2 cellular contexts compared by ENCODE assay signal in genomic region chr20:23582293-23582692, GRCh38.
TF ChIP-seq lines count a peak whose summit lies in the region.

No MANE protein-coding gene starts in this region.

TF ChIP-seq in HEK293, 187 proteins besides CTCF, POLR2A, EP300 and RAD21:
- no peak for TF ChIP-seq ZNF433 (tag by site-specific recombination; IDR thresholded peaks at IDR 0.05; ENCODE audit: low read depth)
- TF ChIP-seq SP2 (tag by site-specific recombination; IDR thresholded peaks at IDR 0.05) = no peak
- peak; percentile 26; the same call in 1 of the 2 replicates for TF ChIP-seq GLIS1 (tag by site-specific recombination; IDR thresholded peaks at IDR 0.05)
- no peak for TF ChIP-seq ZBTB11 (tag by site-specific recombination; conservative IDR thresholded peaks at IDR 0.05; ENCODE audit: low read depth)
- no peak for TF ChIP-seq ZNF221 (tag by site-specific recombination; IDR thresholded peaks at IDR 0.05; ENCODE audit: borderline replicate concordance)

TF ChIP-seq in K562, 482 proteins besides CTCF, POLR2A, EP300 and RAD21:
- TF ChIP-seq ZNF75A (CRISPR knock-in tag; IDR thresholded peaks at IDR 0.05) (no peak), IRF9 (tag; IDR thresholded peaks at IDR 0.05) (no peak), ZNF134 (CRISPR knock-in tag; conservative IDR thresholded peaks at IDR 0.05) (no peak), SMARCE1 (IDR thresholded peaks at IDR 0.05) (no peak), TCFL5 (CRISPR knock-in tag; conservative IDR thresholded peaks at IDR 0.05) (no peak), NR2C1 (IDR thresholded peaks at IDR 0.05) (no peak), NR2C1 (tag; IDR thresholded peaks at IDR 0.05) (no peak), CHD1 (IDR thresholded peaks at IDR 0.05; ENCODE audit: low read length) (no peak), SMARCA4 (IDR thresholded peaks at IDR 0.05) (no peak), ELK3 (CRISPR knock-in tag; IDR thresholded peaks at IDR 0.05) (no peak), L3MBTL2 (IDR thresholded peaks at IDR 0.05) (no peak), U2AF1 (optimal IDR thresholded peaks at IDR 0.05; ENCODE audit: low read depth, low read length) (no peak), HDAC6 (IDR thresholded peaks at IDR 0.05; ENCODE audit: low read depth, low read length) (no peak)
